In genomic region chr22:47155912-47156311, GRCh38 we compare ENCODE assay signal across 17 cellular contexts.
DNase-seq lines count a peak whose midpoint lies in the region; ATAC-seq, FAIRE-seq and TF ChIP-seq lines count a peak whose summit lies in the region.
"Had no signal": no experiment of that assay in that cellular context is flagged by ENCODE, and none has a peak within 500 bp of the region (broad histone marks: within the 10 kb centered on the region; RNA-seq: fewer than 3 reads in every experiment).

No MANE protein-coding gene starts in this region.

- H4K20me1 ChIP-seq in IMR-90 (ENCODE audit: insufficient read depth, low read length) (no peaks in the 10 kb centered on the region), K562 (replicated peaks; ENCODE audit: control insufficient read depth, insufficient read depth, low read length) (no peaks in the 10 kb centered on the region; the same call in 1 of the 2 replicates)

- no peak overlapping the region for H4K8ac ChIP-seq in IMR-90 (ENCODE audit: low read depth in 2 of 2, low read length in 2 of 2)
- H4K8ac ChIP-seq in mesendoderm (ENCODE audit: low read depth, low read length), result no peak overlapping the region

- no peak for TF ChIP-seq CTCF in IMR-90 (conservative IDR thresholded peaks at IDR 0.05; ENCODE audit: low read depth, low read length)
- no peak for TF ChIP-seq CTCF in K562 (IDR thresholded peaks at IDR 0.05 in 2 of 3, conservative IDR thresholded peaks at IDR 0.05 in 1 of 3; ENCODE audit: insufficient read depth in 2 of 3, low read depth in 1 of 3, low read length in 3 of 3)
- TF ChIP-seq CTCF in nephron progenitor cell (IDR thresholded peaks at IDR 0.05), result no peak

- H3K4me2 ChIP-seq in IMR-90 (ENCODE audit: low read depth, low read length), result no peak overlapping the region
- no peak overlapping the region for H3K4me2 ChIP-seq in K562 (ENCODE audit: insufficient read depth, low read length)
- H3K4me2 ChIP-seq in mesendoderm (ENCODE audit: low read length), result no peak overlapping the region

- in situ Hi-C loops in IMR-90 (cut with MboI; ENCODE audit: low sequenced_read_pairs) (no loop called here), K562 (cut with MboI) (no loop called here)

- WGBS in IMR-90 (ENCODE audit: extremely low coverage in 2 of 2, insufficient read length in 1 of 2), 2 experiments, result no CpG with 5 or more reads among the region's 9 CpGs
- 10% methylated on average over 3 of the region's 9 CpGs for WGBS in K562 (ENCODE audit: insufficient coverage, low coverage, missing lambda C conversion rate)
- WGBS in mesendoderm (ENCODE audit: extremely low coverage, insufficient coverage, low lambda C conversion rate), result no CpG with 5 or more reads among the region's 9 CpGs

- H3K4me1 Mint-ChIP-seq in nephron progenitor cell, result peaks cover 43% of the 10 kb centered on the region

- H3K9me3 Mint-ChIP-seq in nephron progenitor cell, result no peaks in the 10 kb centered on the region

- DNase-seq in IMR-90 (no peak), K562 (ENCODE audit: extremely low read depth in 1 of 4, low spot score in 3 of 4) (peak in 2 of 4 experiments; percentile 11 to 20), nephron progenitor cell (no peak), mesendoderm (no peak), NOMO-1 treated with DMSO at 0.1 percent for 48 hours (lab: John Stamatoyannopoulos, UW; ENCODE audit: unreplicated experiment) (no peak)
- DNase-seq: Calu3; CD4-positive, alpha-beta memory T cell; COR-L47; DMS53; DND-41; GM23248; H7; HCEC 1CT had no signal

- CTCF ChIA-PET in IMR-90 (lab: Yijun Ruan, JAX), result interaction anchor here (0.8 kb wide), 1 partner anchor 59 kb away, joined by 5 read pairs; no protein-coding TSS in a partner anchor
- CTCF ChIA-PET in K562 (lab: Yijun Ruan, JAX; ENCODE audit: low intra/inter-chr PET ratio), result no interaction called here

- H3K27me3 ChIP-seq in IMR-90 (ENCODE audit: control insufficient read depth, insufficient read depth, low read length) (no peaks in the 10 kb centered on the region), K562 (ENCODE audit: control insufficient read depth in 2 of 2, insufficient read depth in 2 of 2, low read length in 2 of 2) (no peaks in the 10 kb centered on the region), mesendoderm (ENCODE audit: insufficient read depth, low read length, poor library complexity) (no peaks in the 10 kb centered on the region)

- H3K4me1 ChIP-seq in IMR-90 (ENCODE audit: control insufficient read depth, insufficient read depth, low read length) (peaks cover 16% of the 10 kb centered on the region), K562 (replicated peaks in 1 of 2; ENCODE audit: control insufficient read depth in 2 of 2, insufficient read depth in 2 of 2, low read length in 2 of 2) (peaks cover 0 to 12% of the 10 kb centered on the region in 2 experiments; a peak in 2 of 5 replicates), mesendoderm (ENCODE audit: control insufficient read depth, low read depth, low read length) (no peaks in the 10 kb centered on the region)

- H3K4me3 Mint-ChIP-seq in nephron progenitor cell, result no peak overlapping the region
- H3K4me3 Mint-ChIP-seq: CD4-positive, alpha-beta memory T cell had no signal

- H3K18ac ChIP-seq in IMR-90 (ENCODE audit: low read depth, low read length) (no peak overlapping the region), mesendoderm (ENCODE audit: low read length) (no peak overlapping the region)

- H4K5ac ChIP-seq in IMR-90 (ENCODE audit: low read depth, low read length) (no peak overlapping the region), mesendoderm (ENCODE audit: low read length) (no peak overlapping the region)

- peaks cover 5% of the 10 kb centered on the region; the same call in 1 of the 2 replicates for H3K36me3 ChIP-seq in IMR-90 (ENCODE audit: control insufficient read depth, insufficient read depth, low read length)
- H3K36me3 ChIP-seq in K562 (ENCODE audit: control insufficient read depth, insufficient read depth, low read length), result no peaks in the 10 kb centered on the region; the same call in 2 of the 3 replicates
- no peaks in the 10 kb centered on the region for H3K36me3 ChIP-seq in mesendoderm (ENCODE audit: control insufficient read depth, insufficient read depth, low read length)

- H3K9me3 ChIP-seq in IMR-90 (ENCODE audit: control insufficient read depth, insufficient read depth, low read length) (peaks cover 2% of the 10 kb centered on the region; the same call in 1 of the 2 replicates), K562 (replicated peaks; ENCODE audit: control insufficient read depth, insufficient read depth, low read depth, low read length) (no peaks in the 10 kb centered on the region; the same call in 1 of the 2 replicates)

- H3K4me3 ChIP-seq in IMR-90 (ENCODE audit: insufficient read depth, low read depth, low read length) (no peak overlapping the region), K562 (no peak overlapping the region), mesendoderm (ENCODE audit: low read length) (no peak overlapping the region)

- H2BK120ac ChIP-seq in IMR-90 (ENCODE audit: low read depth, low read length) (no peak overlapping the region), mesendoderm (ENCODE audit: low read depth, low read length) (no peak overlapping the region)

- H3K36me3 Mint-ChIP-seq in nephron progenitor cell (ENCODE audit: low read depth), result no peaks in the 10 kb centered on the region

- peak overlapping the region; percentile 15 for H2AK9ac ChIP-seq in IMR-90 (replicated peaks; ENCODE audit: low read depth, low read length, poor library complexity)

- TF ChIP-seq RAD21 in IMR-90 (IDR thresholded peaks at IDR 0.05; ENCODE audit: low read length) (no peak), K562 (CRISPR knock-in tag; conservative IDR thresholded peaks at IDR 0.05 in 1 of 2, IDR thresholded peaks at IDR 0.05 in 1 of 2) (no peak)

- POLR2A ChIA-PET in IMR-90 (lab: Charles Lee; ENCODE audit: unreplicated experiment), result no interaction called here
- POLR2A ChIA-PET in K562 (lab: Yijun Ruan, JAX), result no interaction called here

- H2BK15ac ChIP-seq in IMR-90 (ENCODE audit: low read depth, low read length) (no peak overlapping the region), mesendoderm (replicated peaks; ENCODE audit: low read depth) (no peak overlapping the region)

- H3K9me1 ChIP-seq in IMR-90 (ENCODE audit: insufficient read depth, low read length) (peaks cover 14% of the 10 kb centered on the region), K562 (ENCODE audit: control insufficient read depth, insufficient read depth, low read length) (no peaks in the 10 kb centered on the region)

- no peak overlapping the region for H3K23ac ChIP-seq in IMR-90 (ENCODE audit: low read depth, low read length)
- no peak overlapping the region for H3K23ac ChIP-seq in mesendoderm (ENCODE audit: low read length)

- H2BK20ac ChIP-seq in IMR-90 (ENCODE audit: low read depth, low read length), result no peak overlapping the region

- no peak overlapping the region for H4K91ac ChIP-seq in IMR-90 (ENCODE audit: insufficient read depth, low read depth, low read length)

- H2AFZ ChIP-seq in IMR-90 (replicated peaks; ENCODE audit: low read length, poor library complexity), result no peak overlapping the region
- H2AFZ ChIP-seq in K562 (ENCODE audit: low read depth, low read length), result no peak overlapping the region

- H3K79me2 ChIP-seq in K562 (ENCODE audit: control insufficient read depth, insufficient read depth, low read length), result no peaks in the 10 kb centered on the region
- no peaks in the 10 kb centered on the region for H3K79me2 ChIP-seq in mesendoderm (ENCODE audit: control insufficient read depth, insufficient read depth, low read length)

- H3K4ac ChIP-seq in IMR-90 (ENCODE audit: low read depth, low read length) (no peak overlapping the region), mesendoderm (ENCODE audit: low read depth, low read length) (no peak overlapping the region)

- peaks cover 0 to 5% of the 10 kb centered on the region in 2 experiments; a peak in 1 of 4 replicates for H3K79me1 ChIP-seq in IMR-90 (ENCODE audit: low read depth in 1 of 2, low read length in 2 of 2)
- H3K79me1 ChIP-seq in mesendoderm (ENCODE audit: low read length), result no peaks in the 10 kb centered on the region

- H2BK5ac ChIP-seq in IMR-90 (ENCODE audit: low read depth, low read length, poor library complexity, severe bottlenecking) (no peak overlapping the region), mesendoderm (ENCODE audit: low read length) (no peak overlapping the region)

- peak overlapping the region; percentile 48 for H3K27ac Mint-ChIP-seq in nephron progenitor cell
- H3K27ac Mint-ChIP-seq: CD4-positive, alpha-beta memory T cell had no signal

- H3K14ac ChIP-seq in IMR-90 (replicated peaks; ENCODE audit: low read depth, low read length), result no peak overlapping the region

- intact Hi-C loops in IMR-90 (cut with micrococcal nuclease), result loop anchor here (10.0 kb wide), 1 partner anchor 311 kb away; no protein-coding TSS in a partner anchor
- intact Hi-C loops in K562 (cut with micrococcal nuclease), result no loop called here

- TF ChIP-seq POLR2A in IMR-90 (IDR thresholded peaks at IDR 0.05; ENCODE audit: low read depth, low read length), result no peak
- TF ChIP-seq POLR2A in K562 (conservative IDR thresholded peaks at IDR 0.05), result no peak

- H3K27ac ChIP-seq in IMR-90 (ENCODE audit: insufficient read depth, low read length) (no peak overlapping the region), K562 (ENCODE audit: extremely low read depth, low read depth, low read length) (no peak overlapping the region), mesendoderm (ENCODE audit: low read depth, low read length) (no peak overlapping the region)

- dilution Hi-C loops in IMR-90 (cut with HindIII; ENCODE audit: low sequenced_read_pairs, unreplicated experiment), result no loop called here

- BruUV-seq in IMR-90 (replicated peaks; lab: Mats Ljungman, UMichigan) (no TSS peak), K562 (replicated peaks; lab: Mats Ljungman, UMichigan) (no TSS peak)

- no peak for ATAC-seq in IMR-90 (ENCODE audit: low read depth)
- ATAC-seq in K562, result peak; percentile 37; the same call in 1 of the 3 replicates
- ATAC-seq in GM19463 (IDR thresholded peaks at IDR 0.05; ENCODE audit: unreplicated experiment), result no peak

- H3K56ac ChIP-seq in IMR-90 (ENCODE audit: extremely low read depth, insufficient read depth, low read length), result no peak overlapping the region
- no peak overlapping the region for H3K56ac ChIP-seq in mesendoderm (ENCODE audit: low read length)

- no peaks in the 10 kb centered on the region for H3K27me3 Mint-ChIP-seq in nephron progenitor cell (ENCODE audit: low read depth, poor library complexity)
- H3K27me3 Mint-ChIP-seq: CD4-positive, alpha-beta memory T cell had no signal

- H2AK5ac ChIP-seq in IMR-90 (ENCODE audit: low read depth, low read length) (no peak overlapping the region), mesendoderm (ENCODE audit: low read length) (no peak overlapping the region)

- H3K9ac ChIP-seq in IMR-90 (ENCODE audit: low read depth, low read length), result no peak overlapping the region
- no peak overlapping the region for H3K9ac ChIP-seq in K562 (ENCODE audit: insufficient read depth in 1 of 2, low read depth in 2 of 2, low read length in 2 of 2)
- H3K9ac ChIP-seq in mesendoderm (ENCODE audit: low read length), result no peak overlapping the region

- FAIRE-seq in K562 (lab: Jason Lieb, UNC), result no peak
- FAIRE-seq: G401.6, GM12892, H1 had no signal

- TF ChIP-seq EP300 in K562 (IDR thresholded peaks at IDR 0.05; ENCODE audit: low read length), result no peak

TF ChIP-seq in IMR-90, 13 proteins besides CTCF, POLR2A, EP300 and RAD21 (continues in another document):
- TF ChIP-seq MAFK (IDR thresholded peaks at IDR 0.05; ENCODE audit: low read depth, low read length), result no peak
